23 cellular contexts compared by ENCODE assay signal in genomic region chr20:35891375-35891774, GRCh38.
DNase-seq lines count a peak whose midpoint lies in the region; ATAC-seq and TF ChIP-seq lines count a peak whose summit lies in the region.
"Had no signal": no experiment of that assay in that cellular context is flagged by ENCODE, and none has a peak within 500 bp of the region (broad histone marks: within the 10 kb centered on the region; RNA-seq: fewer than 3 reads in every experiment).

No MANE protein-coding gene starts in this region.

- no peaks in the 10 kb centered on the region for H3K36me3 ChIP-seq in aorta (ENCODE audit: control insufficient read depth in 1 of 2, insufficient read depth in 2 of 2, low read length in 1 of 2)
- H3K36me3 ChIP-seq: vagina had no signal

- no peak overlapping the region for H3K4me3 Mint-ChIP-seq in nephron progenitor cell
- H3K4me3 Mint-ChIP-seq: activated naive CD8-positive, alpha-beta T cell treated with anti-CD3 and anti-CD28 coated beads, Interleukin-2, amount 50 U/mL, for 24 hours; IgD-negative memory B cell; natural killer cell treated with Interleukin-12 subunit alpha and Interleukin-12 subunit beta and Interleukin-15 and Interleukin-18, amount 100 ng/mL, for 72 hours had no signal

- no peak overlapping the region for H3K27ac ChIP-seq in aorta (ENCODE audit: low read depth in 1 of 2, low read length in 2 of 2)
- H3K27ac ChIP-seq: BLaER1 treated with 17β-estradiol and CSF1 and Interleukin-3, amounts not matched to agents 10 nM and 100 nM; SJCRH30; vagina had no signal

- WGBS in aorta, 2 donors = 92 to 98% methylated on average over 2 of the region's 2 CpGs

- no peak for ATAC-seq in activated CD4-positive, CD25-positive, alpha-beta regulatory T cell treated with anti-CD3 and anti-CD28 coated beads, Interleukin-2, amount 50 U/mL, for 24 hours
- ATAC-seq in aorta (ENCODE audit: low FRiP score) = no peak
- ATAC-seq: activated naive CD8-positive, alpha-beta T cell treated with anti-CD3 and anti-CD28 coated beads, Interleukin-2, amount 50 U/mL, for 24 hours; natural killer cell treated with Interleukin-12 subunit alpha and Interleukin-12 subunit beta and Interleukin-15 and Interleukin-18, amount 100 ng/mL, for 72 hours had no signal

- no peak overlapping the region for H3K4me3 ChIP-seq in aorta (ENCODE audit: low read length in 2 of 2)
- H3K4me3 ChIP-seq: BLaER1 treated with 17β-estradiol and CSF1 and Interleukin-3, amounts not matched to agents 10 nM and 100 nM; SJCRH30; skin epidermis; vagina had no signal

- no peaks in the 10 kb centered on the region for H3K4me1 ChIP-seq in aorta (ENCODE audit: control insufficient read depth in 1 of 2, insufficient read depth in 2 of 2, low read length in 2 of 2)
- H3K4me1 ChIP-seq: SJCRH30 had no signal

- H3K27me3 Mint-ChIP-seq in nephron progenitor cell (ENCODE audit: low read depth, poor library complexity) = no peaks in the 10 kb centered on the region
- H3K27me3 Mint-ChIP-seq: activated naive CD8-positive, alpha-beta T cell treated with anti-CD3 and anti-CD28 coated beads, Interleukin-2, amount 50 U/mL, for 24 hours; IgD-negative memory B cell; natural killer cell treated with Interleukin-12 subunit alpha and Interleukin-12 subunit beta and Interleukin-15 and Interleukin-18, amount 100 ng/mL, for 72 hours had no signal

- no peaks in the 10 kb centered on the region for H3K9me3 ChIP-seq in aorta (ENCODE audit: control insufficient read depth, low read length)
- H3K9me3 ChIP-seq: BLaER1 treated with 17β-estradiol and CSF1 and Interleukin-3, amounts not matched to agents 10 nM and 100 nM; SJCRH30; vagina had no signal

- no peaks in the 10 kb centered on the region for H3K4me1 Mint-ChIP-seq in nephron progenitor cell

- peak; percentile 11 for DNase-seq in Ammon's horn (ENCODE audit: low spot score)
- DNase-seq in LHCN-M2 (ENCODE audit: low read depth) = peak; percentile 19
- DNase-seq in amniotic epithelial cell (ENCODE audit: low read depth) = peak; percentile 87
- no peak for DNase-seq in nephron progenitor cell
- DNase-seq in nucleus accumbens (lab: John Stamatoyannopoulos, UW) = no peak
- no peak for DNase-seq in aorta
- DNase-seq in NOMO-1 treated with DMSO at 0.1 percent for 48 hours (lab: John Stamatoyannopoulos, UW; ENCODE audit: unreplicated experiment) = no peak
- DNase-seq: activated CD4-positive, alpha-beta T cell treated with anti-CD3 and anti-CD28 coated beads for 1 hour; activated naive CD8-positive, alpha-beta T cell treated with anti-CD3 and anti-CD28 coated beads, Interleukin-2, amount 50 U/mL, for 24 hours; hippocampal formation; mesendoderm; NCI-H2029; NCI-H446 treated with DMSO at 0.1 percent for 48 hours; posterior cingulate gyrus; SJCRH30; stimulated activated CD4-positive, alpha-beta T cell treated with anti-CD3 and anti-CD28 coated beads, Interleukin-4, amount 100 ng/mL, for 1 hour had no signal

- H3K36me3 Mint-ChIP-seq in nephron progenitor cell (ENCODE audit: low read depth) = peaks cover 25% of the 10 kb centered on the region
- H3K36me3 Mint-ChIP-seq: IgD-negative memory B cell; natural killer cell treated with Interleukin-12 subunit alpha and Interleukin-12 subunit beta and Interleukin-15 and Interleukin-18, amount 100 ng/mL, for 72 hours had no signal

- TF ChIP-seq CTCF in nephron progenitor cell (IDR thresholded peaks at IDR 0.05) = no peak

- no peaks in the 10 kb centered on the region for H3K9me3 Mint-ChIP-seq in nephron progenitor cell
- H3K9me3 Mint-ChIP-seq: activated naive CD8-positive, alpha-beta T cell treated with anti-CD3 and anti-CD28 coated beads, Interleukin-2, amount 50 U/mL, for 24 hours; activated T-helper 2 cell treated with anti-CD3 and anti-CD28 coated beads, Interferon-gamma antibody, Interleukin-2, Interleukin-4, amounts not matched to agents 10 μg/mL and 5 μg/mL and 100 μg/mL, durations not matched to agents 14 hours and 24 hours and 36 hours; IgD-negative memory B cell; natural killer cell treated with Interleukin-12 subunit alpha and Interleukin-12 subunit beta and Interleukin-15 and Interleukin-18, amount 100 ng/mL, for 72 hours had no signal

- no peaks in the 10 kb centered on the region for H3K27me3 ChIP-seq in aorta (ENCODE audit: control insufficient read depth in 1 of 2, insufficient read depth in 2 of 2, low read length in 1 of 2)
- H3K27me3 ChIP-seq: BLaER1 treated with 17β-estradiol and CSF1 and Interleukin-3, amounts not matched to agents 10 nM and 100 nM; SJCRH30; vagina had no signal

- intact Hi-C loops in aorta (cut with DNase I) = no loop called here

- peak overlapping the region; percentile 71 for H3K27ac Mint-ChIP-seq in nephron progenitor cell
- H3K27ac Mint-ChIP-seq: activated naive CD8-positive, alpha-beta T cell treated with anti-CD3 and anti-CD28 coated beads, Interleukin-2, amount 50 U/mL, for 24 hours; activated T-helper 2 cell treated with anti-CD3 and anti-CD28 coated beads, Interferon-gamma antibody, Interleukin-2, Interleukin-4, amounts not matched to agents 10 μg/mL and 5 μg/mL and 100 μg/mL, durations not matched to agents 14 hours and 24 hours and 36 hours; IgD-negative memory B cell; natural killer cell treated with Interleukin-12 subunit alpha and Interleukin-12 subunit beta and Interleukin-15 and Interleukin-18, amount 100 ng/mL, for 72 hours had no signal

Comparison
In these comparisons a context has a peak if more than half of its experiments do, and no peak if none do; other contexts are left out.
1. DNase-seq: peak in Ammon's horn (single experiment), LHCN-M2 (single experiment) and amniotic epithelial cell (single experiment); none in nephron progenitor cell (single experiment), nucleus accumbens (0 of 56), aorta (0 of 2) and NOMO-1 treated with DMSO at 0.1 percent for 48 hours (single experiment).